ENCODE assay signal across 7 cellular contexts in genomic region chr13:24349778-24350664, GRCh38. TPM values are rescaled to one million over a fixed set of nuclear protein-coding genes. Genes with fewer than 3 reads are reported as not detected.
"Had no signal": no experiment of that assay in that cellular context is flagged by ENCODE, and none has a peak within 500 bp of the region (broad histone marks: within the 10 kb centered on the region; RNA-seq: fewer than 3 reads in every experiment).

No MANE protein-coding gene starts in this region.

RNA-seq across cellular contexts. Expression of gene C1QTNF9, which starts 40.6 kb away (rescaled TPM):
- total RNA-seq: dermis blood vessel endothelial cell, fibroblast of villous mesenchyme, osteoblast, pulmonary artery endothelial cell had no signal
- polyA plus RNA-seq: cardiac muscle cell; naive thymus-derived CD4-positive, alpha-beta T cell; neural cell had no signal
